Comparison of ENCODE assay signal across 18 cellular contexts in genomic region chr11:30426781-30427180, GRCh38.
DNase-seq lines count a peak whose midpoint lies in the region; ATAC-seq and TF ChIP-seq lines count a peak whose summit lies in the region.
"Had no signal": no experiment of that assay in that cellular context is flagged by ENCODE, and none has a peak within 500 bp of the region (broad histone marks: within the 10 kb centered on the region; RNA-seq: fewer than 3 reads in every experiment).

No MANE protein-coding gene starts in this region.

- no peak for TF ChIP-seq CTCF in left ventricle myocardium inferior (IDR thresholded peaks at IDR 0.05; ENCODE audit: borderline replicate concordance)

- H3K27me3 ChIP-seq in left ventricle myocardium inferior (ENCODE audit: low read depth) = no peaks in the 10 kb centered on the region
- H3K27me3 ChIP-seq in neuronal stem cell (ENCODE audit: control insufficient read depth in 3 of 3, insufficient read depth in 3 of 3, low read depth in 1 of 3, low read length in 3 of 3) = peaks cover 0 to 10% (median 0%) of the 10 kb centered on the region in 3 experiments

- H2BK12ac ChIP-seq in neuronal stem cell (ENCODE audit: low read length) = no peak overlapping the region

- H3K4ac ChIP-seq in neuronal stem cell (ENCODE audit: low read length) = no peak overlapping the region

- no peak overlapping the region for H3K9ac ChIP-seq in neuronal stem cell (ENCODE audit: low read depth, low read length, poor library complexity)

- no peak overlapping the region for H3K14ac ChIP-seq in neuronal stem cell (ENCODE audit: low read length)

- H3K4me3 ChIP-seq in left ventricle myocardium inferior (no peak overlapping the region), neuronal stem cell (ENCODE audit: low read length in 2 of 2) (peak overlapping the region in 1 of 2 donors; percentile 35)
- H3K4me3 ChIP-seq in Jurkat, Clone E6-1 (ENCODE audit: low read length) = no peak overlapping the region
- H3K4me3 ChIP-seq: A549, GM23338 had no signal

- no peak overlapping the region for H3K4me2 ChIP-seq in neuronal stem cell (ENCODE audit: insufficient read depth, low read length, poor library complexity, severe bottlenecking)
- H3K4me2 ChIP-seq: A549, GM23338 had no signal

- WGBS in neuronal stem cell (ENCODE audit: extremely low coverage in 2 of 2, insufficient read length in 2 of 2, insufficient replicate concordance in 1 of 2), 2 donors = no CpG with 5 or more reads among the region's 5 CpGs

- H3K9me3 ChIP-seq in left ventricle myocardium inferior (replicated peaks) = no peaks in the 10 kb centered on the region
- H3K9me3 ChIP-seq in neuronal stem cell (replicated peaks in 1 of 2; ENCODE audit: control insufficient read depth in 2 of 2, insufficient read depth in 1 of 2, low read depth in 1 of 2, low read length in 2 of 2) = no peaks in the 10 kb centered on the region
- H3K9me3 ChIP-seq: A549, Caco-2 had no signal

- no peak overlapping the region for H2BK5ac ChIP-seq in neuronal stem cell (ENCODE audit: low read length)

- intact Hi-C loops in Right ventricle myocardium superior (cut with DNase I) = no loop called here
- intact Hi-C loops in left ventricle myocardium inferior (cut with micrococcal nuclease) = no loop called here
- intact Hi-C loops in left colon (cut with DNase I, micrococcal nuclease) = no loop called here

- no peak overlapping the region for H2BK15ac ChIP-seq in neuronal stem cell (ENCODE audit: low read length)

- H4K91ac ChIP-seq in neuronal stem cell (ENCODE audit: low read depth, low read length, poor library complexity) = no peak overlapping the region

- H3K27ac ChIP-seq in left ventricle myocardium inferior (replicated peaks) = no peak overlapping the region
- no peak overlapping the region for H3K27ac ChIP-seq in neuronal stem cell (replicated peaks; ENCODE audit: low read length)
- H3K27ac ChIP-seq: 22Rv1, A549, C4-2B, HL-60 had no signal

- H2BK120ac ChIP-seq in neuronal stem cell (ENCODE audit: low read depth, low read length) = no peak overlapping the region

- ATAC-seq in Right ventricle myocardium superior (ENCODE audit: poor library complexity) (peak; percentile 25), left colon (no peak)
- ATAC-seq: A549, GM23338 had no signal

- H2AK5ac ChIP-seq in neuronal stem cell (ENCODE audit: low read depth, low read length) = no peak overlapping the region

- no peak overlapping the region for H4K8ac ChIP-seq in neuronal stem cell (ENCODE audit: low read depth, low read length)

- no peak overlapping the region for H2AFZ ChIP-seq in neuronal stem cell (ENCODE audit: low read length)
- H2AFZ ChIP-seq: GM23338 had no signal

- H3K23ac ChIP-seq in neuronal stem cell (ENCODE audit: low read depth, low read length, poor library complexity) = no peak overlapping the region

- H3K18ac ChIP-seq in neuronal stem cell (ENCODE audit: low read length) = peak overlapping the region; percentile 15

- no peaks in the 10 kb centered on the region for H3K36me3 ChIP-seq in left ventricle myocardium inferior
- no peaks in the 10 kb centered on the region for H3K36me3 ChIP-seq in neuronal stem cell (replicated peaks in 1 of 2; ENCODE audit: control insufficient read depth in 2 of 2, insufficient read depth in 2 of 2, low read length in 2 of 2)

- peaks cover 62% of the 10 kb centered on the region for H3K4me1 ChIP-seq in left ventricle myocardium inferior
- H3K4me1 ChIP-seq in neuronal stem cell (ENCODE audit: control insufficient read depth in 2 of 2, insufficient read depth in 1 of 2, low read depth in 1 of 2, low read length in 2 of 2) = peaks cover 3 to 30% of the 10 kb centered on the region in 2 donors
- H3K4me1 ChIP-seq: A549, Caco-2 had no signal

- no peaks in the 10 kb centered on the region for H3K79me1 ChIP-seq in neuronal stem cell (ENCODE audit: low read depth, low read length)

- no peak for DNase-seq in Right ventricle myocardium superior
- DNase-seq in left ventricle myocardium inferior = no peak
- peak; percentile 51 for DNase-seq in Jurkat, Clone E6-1 (ENCODE audit: low read depth, low spot score)
- peak; percentile 22 for DNase-seq in foreskin melanocyte
- DNase-seq in neuronal stem cell (ENCODE audit: low spot score) = no peak
- no peak for DNase-seq in left colon
- no peak for DNase-seq in amygdala (lab: John Stamatoyannopoulos, UW)
- DNase-seq in activated CD8-positive, alpha-beta memory T cell treated with anti-CD3 and anti-CD28 coated beads for 24 hours = no peak
- DNase-seq: AML-193; Caco-2; CD4-positive, alpha-beta T cell; GDM1; HCEC 1CT had no signal

Comparison
In these comparisons a context has a peak if more than half of its experiments do, and no peak if none do; other contexts are left out.
1. DNase-seq: peak in Jurkat, Clone E6-1 (single experiment) and foreskin melanocyte (single experiment); none in Right ventricle myocardium superior (single experiment), left ventricle myocardium inferior (single experiment), neuronal stem cell (single experiment), left colon (0 of 2), amygdala (0 of 56) and activated CD8-positive, alpha-beta memory T cell treated with anti-CD3 and anti-CD28 coated beads for 24 hours (single experiment).